In the genomic region with DNA sequence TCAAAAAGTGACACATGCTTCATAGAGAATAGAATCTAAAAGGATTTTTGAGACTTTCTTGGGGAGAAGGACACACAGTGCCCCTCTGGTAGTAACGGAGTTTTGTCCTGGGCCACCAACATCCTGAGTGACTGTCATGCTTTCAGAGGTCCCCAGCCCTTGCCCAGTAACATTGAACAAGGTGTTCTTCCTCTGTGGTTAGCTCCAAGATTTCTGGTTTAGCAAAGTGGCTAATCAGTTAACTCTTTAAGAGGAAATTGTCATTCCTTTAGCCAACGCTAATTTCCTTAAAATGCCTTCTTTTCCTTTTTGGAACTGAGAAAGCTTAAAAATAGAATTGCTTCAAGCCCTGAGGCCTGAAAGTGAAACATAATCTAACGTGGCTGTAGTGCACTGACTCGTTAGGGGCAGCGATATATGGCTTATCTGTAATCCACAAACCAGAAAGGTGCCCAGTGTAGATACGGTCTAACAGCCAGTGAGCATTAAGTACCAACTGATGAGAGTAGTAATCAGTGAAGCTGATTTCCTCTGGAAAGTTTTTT, we compare ENCODE assay signal across 8 cellular contexts. TPM values are rescaled to one million over a fixed set of nuclear protein-coding genes. Genes with fewer than 3 reads are reported as not detected.
DNase-seq lines count a peak whose midpoint lies in the region; ATAC-seq, FAIRE-seq and TF ChIP-seq lines count a peak whose summit lies in the region.

No MANE protein-coding gene starts in this region.

- intact Hi-C loops in endothelial cell of umbilical vein (cut with micrococcal nuclease) (no loop called here), head of caudate nucleus (cut with DNase I) (no loop called here)

- no peak overlapping the region for H2AFZ ChIP-seq in endothelial cell of umbilical vein (ENCODE audit: low read depth, low read length)

- peaks cover 3% of the 10 kb centered on the region for H4K20me1 ChIP-seq in endothelial cell of umbilical vein (replicated peaks; ENCODE audit: control insufficient read depth, extremely low read depth, insufficient read depth, low read length)

- H3K9me3 ChIP-seq in endothelial cell of umbilical vein (replicated peaks; ENCODE audit: control insufficient read depth, insufficient read depth, low read length), result no peaks in the 10 kb centered on the region

- H3K79me2 ChIP-seq in endothelial cell of umbilical vein (ENCODE audit: control insufficient read depth, insufficient read depth, low read length), result peaks cover 99% of the 10 kb centered on the region

- CTCF ChIA-PET in endothelial cell of umbilical vein (lab: Charles Lee), result interaction anchor here (1.0 to 1.3 kb wide), 2 partner anchors 9 to 32 kb away, joined by 4 read pairs; no protein-coding TSS in a partner anchor

- H3K9me1 ChIP-seq in endothelial cell of umbilical vein (replicated peaks; ENCODE audit: control insufficient read depth, extremely low read depth, insufficient read depth, low read length), result no peaks in the 10 kb centered on the region

- no peak for TF ChIP-seq CTCF in endothelial cell of umbilical vein (IDR thresholded peaks at IDR 0.05; ENCODE audit: extremely low read depth in 1 of 2, insufficient read depth in 1 of 2, low read depth in 1 of 2, low read length in 2 of 2)

- DNase-seq in GM12891 (ENCODE audit: insufficient read length, low spot score), result no peak
- DNase-seq in endothelial cell of umbilical vein (ENCODE audit: low read depth, low spot score), result peak; percentile 50
- DNase-seq in head of caudate nucleus, result no peak
- DNase-seq in stimulated activated naive CD4-positive, alpha-beta T cell (lab: John Stamatoyannopoulos, UW), result no peak
- no peak for DNase-seq in KG1 (lab: John Stamatoyannopoulos, UW)
- DNase-seq in activated gamma-delta T cell treated with Interleukin-2 at 50 U/mL for 16 hours, result no peak

- no peak overlapping the region for H3K9ac ChIP-seq in endothelial cell of umbilical vein (replicated peaks; ENCODE audit: extremely low read depth, insufficient read depth, low read length)

- H3K27ac ChIP-seq in endothelial cell of umbilical vein (ENCODE audit: insufficient read depth, low read depth, low read length), result no peak overlapping the region

- H3K4me2 ChIP-seq in endothelial cell of umbilical vein (ENCODE audit: insufficient read depth, low read length), result peak overlapping the region; percentile 57

- FAIRE-seq in GM12891 (lab: Jason Lieb, UNC) (peak; percentile 85), endothelial cell of umbilical vein (lab: Jason Lieb, UNC) (no peak)

- no peaks in the 10 kb centered on the region for H3K27me3 ChIP-seq in endothelial cell of umbilical vein (ENCODE audit: control insufficient read depth in 2 of 2, insufficient read depth in 2 of 2, low read length in 2 of 2)

- peaks cover 21% of the 10 kb centered on the region for H3K4me1 ChIP-seq in endothelial cell of umbilical vein (ENCODE audit: control insufficient read depth, extremely low read depth, insufficient read depth, low read length)

- dilution Hi-C loops in endothelial cell of umbilical vein (cut with MboI; ENCODE audit: extremely low pct_ligation_motif_present, low sequenced_read_pairs), result no loop called here

- peak; percentile 92 for ATAC-seq in GM21423 (IDR thresholded peaks at IDR 0.05; ENCODE audit: unreplicated experiment)
- ATAC-seq in HG03571 (IDR thresholded peaks at IDR 0.05; ENCODE audit: unreplicated experiment), result peak; percentile 93

- BruUV-seq in endothelial cell of umbilical vein (replicated peaks; lab: Mats Ljungman, UMichigan), result no TSS peak

- POLR2A ChIA-PET in endothelial cell of umbilical vein (lab: Charles Lee), result no interaction called here

- no peak for TF ChIP-seq POLR2A in GM12891 (IDR thresholded peaks at IDR 0.05; ENCODE audit: low read depth, low read length)
- no peak for TF ChIP-seq POLR2A in endothelial cell of umbilical vein (IDR thresholded peaks at IDR 0.05; ENCODE audit: low read depth, low read length)

- H3K4me3 ChIP-seq in endothelial cell of umbilical vein (replicated peaks in 1 of 3; ENCODE audit: insufficient read depth in 1 of 3, low read depth in 1 of 3, low read length in 3 of 3), result no peak overlapping the region

- peaks cover 2 to 4% of the 10 kb centered on the region in 2 experiments for H3K36me3 ChIP-seq in endothelial cell of umbilical vein (ENCODE audit: control insufficient read depth in 2 of 2, extremely low read depth in 1 of 2, insufficient read depth in 2 of 2, low read length in 2 of 2)

TF ChIP-seq in GM12891, 5 proteins besides CTCF, POLR2A, EP300 and RAD21:
- TF ChIP-seq PAX5 (IDR thresholded peaks at IDR 0.05; ENCODE audit: insufficient read depth, low read length, severe bottlenecking) (no peak), POLR2AphosphoS5 (IDR thresholded peaks at IDR 0.05; ENCODE audit: low read depth, low read length) (no peak), TAF1 (IDR thresholded peaks at IDR 0.05; ENCODE audit: low read depth, low read length) (no peak), POU2F2 (IDR thresholded peaks at IDR 0.05; ENCODE audit: low read depth, low read length) (no peak)

TF ChIP-seq in endothelial cell of umbilical vein, 7 proteins besides CTCF, POLR2A, EP300 and RAD21:
- TF ChIP-seq, protein P1, sequence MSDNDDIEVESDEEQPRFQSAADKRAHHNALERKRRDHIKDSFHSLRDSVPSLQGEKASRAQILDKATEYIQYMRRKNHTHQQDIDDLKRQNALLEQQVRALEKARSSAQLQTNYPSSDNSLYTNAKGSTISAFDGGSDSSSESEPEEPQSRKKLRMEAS (IDR thresholded peaks at IDR 0.05; ENCODE audit: insufficient read depth, insufficient read length), result no peak
- TF ChIP-seq EZH2 (IDR thresholded peaks at IDR 0.05; ENCODE audit: borderline replicate concordance, low read depth, low read length, severe bottlenecking) (no peak), JUN (IDR thresholded peaks at IDR 0.05; ENCODE audit: borderline replicate concordance, insufficient read depth, insufficient read length, low read depth) (no peak), MYC (IDR thresholded peaks at IDR 0.05; ENCODE audit: low read depth, low read length) (no peak), FOS (IDR thresholded peaks at IDR 0.05; ENCODE audit: borderline replicate concordance, insufficient read depth, low read length) (no peak), POLR2AphosphoS5 (IDR thresholded peaks at IDR 0.05; ENCODE audit: insufficient read depth, low read depth, low read length) (no peak), GATA2 (IDR thresholded peaks at IDR 0.05; ENCODE audit: insufficient read depth, insufficient read length, low read depth, low read length) (no peak)

RNA-seq across cellular contexts. Expression of a gene that starts 7.8 kb away (rescaled TPM):
- 3.8 TPM for polyA plus RNA-seq in GM12891 (2012; ENCODE audit: low read depth, missing spikeins)
- 21.2 and 22.0 TPM in 2 replicates for total RNA-seq in endothelial cell of umbilical vein
- 6.1 and 8.6 TPM in 2 replicates for polyA plus RNA-seq in endothelial cell of umbilical vein
- polyA plus RNA-seq in endothelial cell of umbilical vein (2011; cell fraction: cytosol; rRNA removed), result 8.7 and 9.7 TPM in 2 replicates
- 28.7 and 34.2 TPM in 2 replicates for polyA plus RNA-seq in endothelial cell of umbilical vein (2011; cell fraction: nucleus; rRNA removed)
- polyA plus RNA-seq in endothelial cell of umbilical vein (2012), result 8.8 and 12.0 TPM in 2 replicates
- polyA minus RNA-seq in endothelial cell of umbilical vein, result 11.3 and 14.1 TPM in 2 replicates
- 11.5 TPM for polyA minus RNA-seq in endothelial cell of umbilical vein (2011; cell fraction: cytosol; rRNA and poly(A)+ RNA removed)
- 10.8 and 16.3 TPM in 2 replicates for polyA minus RNA-seq in endothelial cell of umbilical vein (2011; cell fraction: nucleus; rRNA and poly(A)+ RNA removed)
